In the genomic region with DNA sequence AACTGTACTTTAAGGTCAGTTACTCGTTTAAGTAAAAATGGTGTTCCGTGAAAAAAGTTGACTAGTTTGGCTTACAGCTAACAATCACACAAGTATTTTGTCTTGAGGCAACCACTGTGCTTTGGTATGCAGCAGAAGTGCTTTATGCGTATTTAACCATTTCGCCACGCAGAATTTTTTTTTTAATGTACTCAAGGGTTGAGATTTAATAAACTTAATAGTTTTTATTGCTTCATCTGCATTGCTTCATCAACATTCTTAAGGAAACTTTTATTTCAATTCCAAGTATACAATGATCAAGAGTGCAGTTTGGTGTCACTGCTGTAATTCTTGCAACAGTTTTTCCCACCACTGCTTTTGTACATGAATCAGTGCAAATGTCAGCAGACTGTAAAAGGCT, we compare ENCODE assay signal across 25 cellular contexts.
DNase-seq lines count a peak whose midpoint lies in the region; ATAC-seq and TF ChIP-seq lines count a peak whose summit lies in the region.
"Had no signal": no experiment of that assay in that cellular context is flagged by ENCODE, and none has a peak within 500 bp of the region (broad histone marks: within the 10 kb centered on the region; RNA-seq: fewer than 3 reads in every experiment).

No MANE protein-coding gene starts in this region.

- no peaks in the 10 kb centered on the region for H3K27me3 Mint-ChIP-seq in WTC11 (ENCODE audit: low read depth)

- H3K27ac ChIP-seq in sigmoid colon, result peak overlapping the region in 3 of 4 donors; percentile 68 to 73 (median 68)
- no peak overlapping the region for H3K27ac ChIP-seq in gastroesophageal sphincter
- H3K27ac ChIP-seq: body of pancreas, suprapubic skin had no signal

- intact Hi-C loops in sigmoid colon (cut with DNase I), result loop anchor here (2.0 to 5.0 kb wide), 2 partner anchors 32 to 87 kb away; no protein-coding TSS in a partner anchor

- H3K9me3 Mint-ChIP-seq in WTC11, result peaks cover 20% of the 10 kb centered on the region

- H3K27me3 ChIP-seq in BJ (ENCODE audit: control insufficient read depth, insufficient read depth, low read length) (no peaks in the 10 kb centered on the region), sigmoid colon (no peaks in the 10 kb centered on the region), gastroesophageal sphincter (no peaks in the 10 kb centered on the region)
- H3K27me3 ChIP-seq: body of pancreas, suprapubic skin had no signal

- H3K4me1 Mint-ChIP-seq in WTC11, result peaks cover 45% of the 10 kb centered on the region

- TF ChIP-seq CTCF in BJ (IDR thresholded peaks at IDR 0.05; ENCODE audit: insufficient read depth, low read depth, low read length) (no peak), WTC11 (IDR thresholded peaks at IDR 0.05) (no peak), sigmoid colon (IDR thresholded peaks at IDR 0.05) (no peak), gastroesophageal sphincter (IDR thresholded peaks at IDR 0.05) (no peak)

- DNase-seq in BJ (ENCODE audit: low read depth) (peak; percentile 62), WTC11 (ENCODE audit: low spot score) (no peak), fibroblast of the conjunctiva (ENCODE audit: low read depth) (peak; percentile 36), sigmoid colon (no peak), A172 (ENCODE audit: low spot score) (no peak)
- DNase-seq: activated CD4-positive, CD25-positive, alpha-beta regulatory T cell treated with anti-CD3 and anti-CD28 coated beads, Interleukin-2, amount 50 U/mL, for 72 hours; activated CD8-positive, alpha-beta T cell treated with anti-CD3 and anti-CD28 coated beads for 36 hours; activated effector memory CD4-positive, alpha-beta T cell treated with anti-CD3 and anti-CD28 coated beads, Interleukin-2, amount 50 U/mL, for 16 hours; body of pancreas; CD8-positive, alpha-beta T cell; DMS153; effector CD8-positive, alpha-beta T cell; GDM1; heart left ventricle; KG1; NCI-H1436 treated with DMSO at 0.1 percent for 48 hours; NCI-H510A treated with DMSO at 0.1 percent for 48 hours; SIG-M5; T-cell had no signal

- TF ChIP-seq POLR2A in sigmoid colon (IDR thresholded peaks at IDR 0.05) (no peak), gastroesophageal sphincter (IDR thresholded peaks at IDR 0.05) (no peak)

- H3K4me1 ChIP-seq in sigmoid colon (peaks cover 0 to 53% (median 48%) of the 10 kb centered on the region in 4 donors), gastroesophageal sphincter (peaks cover 2 to 48% (median 8%) of the 10 kb centered on the region in 3 donors)

- TF ChIP-seq EP300 in sigmoid colon (IDR thresholded peaks at IDR 0.05), result no peak
- no peak for TF ChIP-seq EP300 in gastroesophageal sphincter (IDR thresholded peaks at IDR 0.05)

- ATAC-seq in WTC11 (no peak), GM21528 (IDR thresholded peaks at IDR 0.05; ENCODE audit: low FRiP score, unreplicated experiment) (no peak), HG03280 (IDR thresholded peaks at IDR 0.05; ENCODE audit: unreplicated experiment) (no peak), gastroesophageal sphincter (no peak)
- ATAC-seq: activated CD8-positive, alpha-beta T cell treated with anti-CD3 and anti-CD28 coated beads for 36 hours; body of pancreas; CD8-positive, alpha-beta T cell; Panc1; stimulated activated effector memory CD8-positive, alpha-beta T cell treated with anti-CD3 and anti-CD28 coated beads, Interleukin-12 subunit alpha, Interleukin-12 subunit beta, amount 100 ng/mL, for 72 hours; T-cell had no signal

- no peak overlapping the region for H3K4me3 Mint-ChIP-seq in WTC11
- H3K4me3 Mint-ChIP-seq: activated CD8-positive, alpha-beta T cell treated with anti-CD3 and anti-CD28 coated beads for 36 hours; CD8-positive, alpha-beta T cell; stimulated activated effector memory CD8-positive, alpha-beta T cell treated with anti-CD3 and anti-CD28 coated beads, Interleukin-12 subunit alpha, Interleukin-12 subunit beta, amount 100 ng/mL, for 72 hours; T-cell had no signal

- POLR2A ChIA-PET in BJ (lab: Charles Lee), result interaction anchor here (0.7 kb wide), 1 partner anchor 728 kb away, joined by 4 read pairs; no protein-coding TSS in a partner anchor
- POLR2A ChIA-PET in WTC11 (lab: Charles Lee), result no interaction called here

- no peak overlapping the region for H3K4me3 ChIP-seq in BJ (ENCODE audit: low read depth, low read length)
- H3K4me3 ChIP-seq in sigmoid colon, result no peak overlapping the region
- no peak overlapping the region for H3K4me3 ChIP-seq in gastroesophageal sphincter
- H3K4me3 ChIP-seq: body of pancreas, heart left ventricle, suprapubic skin had no signal

- H3K36me3 ChIP-seq in BJ (ENCODE audit: control insufficient read depth, insufficient read depth, low read length) (no peaks in the 10 kb centered on the region), sigmoid colon (no peaks in the 10 kb centered on the region), gastroesophageal sphincter (no peaks in the 10 kb centered on the region)
- H3K36me3 ChIP-seq: heart left ventricle, suprapubic skin had no signal

- H3K27ac Mint-ChIP-seq in WTC11, result 0 out of 2 replicates have a peak overlapping the region, but pooled peaks have one; percentile 69
- H3K27ac Mint-ChIP-seq: activated CD8-positive, alpha-beta T cell treated with anti-CD3 and anti-CD28 coated beads for 36 hours; CD8-positive, alpha-beta T cell; stimulated activated effector memory CD8-positive, alpha-beta T cell treated with anti-CD3 and anti-CD28 coated beads, Interleukin-12 subunit alpha, Interleukin-12 subunit beta, amount 100 ng/mL, for 72 hours; T-cell had no signal

- WGBS in sigmoid colon, 2 donors, result 78 to 86% methylated on average over 5 of the region's 5 CpGs
- WGBS in gastroesophageal sphincter (ENCODE audit: low coverage in 1 of 2), 2 donors, result 89 to 95% methylated on average over 4 to 5 of the region's 5 CpGs

- H3K36me3 Mint-ChIP-seq in WTC11, result peaks cover 19% of the 10 kb centered on the region
- H3K36me3 Mint-ChIP-seq: stimulated activated effector memory CD8-positive, alpha-beta T cell treated with anti-CD3 and anti-CD28 coated beads, Interleukin-12 subunit alpha, Interleukin-12 subunit beta, amount 100 ng/mL, for 72 hours had no signal

- CTCF ChIA-PET in BJ (lab: Yijun Ruan, JAX), result interaction anchor here (0.6 to 1.2 kb wide), 5 partner anchors 15 to 481 kb away, joined by 3 to 6 read pairs (median 3); no protein-coding TSS in a partner anchor
- CTCF ChIA-PET in WTC11 (lab: Charles Lee), result no interaction called here

- H3K9me3 ChIP-seq in sigmoid colon (peaks cover 0 to 4% (median 0%) of the 10 kb centered on the region in 4 donors), gastroesophageal sphincter (peaks cover 0 to 9% (median 0%) of the 10 kb centered on the region in 3 donors)
- H3K9me3 ChIP-seq: body of pancreas had no signal

TF ChIP-seq in WTC11, 78 proteins besides CTCF, POLR2A, EP300 and RAD21:
- TF ChIP-seq, protein P1, sequence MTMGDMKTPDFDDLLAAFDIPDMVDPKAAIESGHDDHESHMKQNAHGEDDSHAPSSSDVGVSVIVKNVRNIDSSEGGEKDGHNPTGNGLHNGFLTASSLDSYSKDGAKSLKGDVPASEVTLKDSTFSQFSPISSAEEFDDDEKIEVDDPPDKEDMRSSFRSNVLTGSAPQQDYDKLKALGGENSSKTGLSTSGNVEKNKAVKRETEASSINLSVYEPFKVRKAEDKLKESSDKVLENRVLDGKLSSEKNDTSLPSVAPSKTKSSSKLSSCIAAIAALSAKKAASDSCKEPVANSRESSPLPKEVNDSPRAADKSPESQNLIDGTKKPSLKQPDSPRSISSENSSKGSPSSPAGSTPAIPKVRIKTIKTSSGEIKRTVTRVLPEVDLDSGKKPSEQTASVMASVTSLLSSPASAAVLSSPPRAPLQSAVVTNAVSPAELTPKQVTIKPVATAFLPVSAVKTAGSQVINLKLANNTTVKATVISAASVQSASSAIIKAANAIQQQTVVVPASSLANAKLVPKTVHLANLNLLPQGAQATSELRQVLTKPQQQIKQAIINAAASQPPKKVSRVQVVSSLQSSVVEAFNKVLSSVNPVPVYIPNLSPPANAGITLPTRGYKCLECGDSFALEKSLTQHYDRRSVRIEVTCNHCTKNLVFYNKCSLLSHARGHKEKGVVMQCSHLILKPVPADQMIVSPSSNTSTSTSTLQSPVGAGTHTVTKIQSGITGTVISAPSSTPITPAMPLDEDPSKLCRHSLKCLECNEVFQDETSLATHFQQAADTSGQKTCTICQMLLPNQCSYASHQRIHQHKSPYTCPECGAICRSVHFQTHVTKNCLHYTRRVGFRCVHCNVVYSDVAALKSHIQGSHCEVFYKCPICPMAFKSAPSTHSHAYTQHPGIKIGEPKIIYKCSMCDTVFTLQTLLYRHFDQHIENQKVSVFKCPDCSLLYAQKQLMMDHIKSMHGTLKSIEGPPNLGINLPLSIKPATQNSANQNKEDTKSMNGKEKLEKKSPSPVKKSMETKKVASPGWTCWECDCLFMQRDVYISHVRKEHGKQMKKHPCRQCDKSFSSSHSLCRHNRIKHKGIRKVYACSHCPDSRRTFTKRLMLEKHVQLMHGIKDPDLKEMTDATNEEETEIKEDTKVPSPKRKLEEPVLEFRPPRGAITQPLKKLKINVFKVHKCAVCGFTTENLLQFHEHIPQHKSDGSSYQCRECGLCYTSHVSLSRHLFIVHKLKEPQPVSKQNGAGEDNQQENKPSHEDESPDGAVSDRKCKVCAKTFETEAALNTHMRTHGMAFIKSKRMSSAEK (CRISPR knock-in tag; IDR thresholded peaks at IDR 0.05; ENCODE audit: borderline replicate concordance), result no peak
- TF ChIP-seq, protein P2, sequence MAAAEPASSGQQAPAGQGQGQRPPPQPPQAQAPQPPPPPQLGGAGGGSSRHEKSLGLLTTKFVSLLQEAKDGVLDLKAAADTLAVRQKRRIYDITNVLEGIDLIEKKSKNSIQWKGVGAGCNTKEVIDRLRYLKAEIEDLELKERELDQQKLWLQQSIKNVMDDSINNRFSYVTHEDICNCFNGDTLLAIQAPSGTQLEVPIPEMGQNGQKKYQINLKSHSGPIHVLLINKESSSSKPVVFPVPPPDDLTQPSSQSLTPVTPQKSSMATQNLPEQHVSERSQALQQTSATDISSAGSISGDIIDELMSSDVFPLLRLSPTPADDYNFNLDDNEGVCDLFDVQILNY (CRISPR knock-in tag; IDR thresholded peaks at IDR 0.05), result no peak
- TF ChIP-seq ZNF263 (CRISPR knock-in tag; IDR thresholded peaks at IDR 0.05; ENCODE audit: low read depth), result no peak
- TF ChIP-seq ESRRA (CRISPR knock-in tag; IDR thresholded peaks at IDR 0.05; ENCODE audit: borderline replicate concordance), result no peak
- no peak for TF ChIP-seq TP53 (CRISPR knock-in tag; IDR thresholded peaks at IDR 0.05)
- TF ChIP-seq, protein P3, sequence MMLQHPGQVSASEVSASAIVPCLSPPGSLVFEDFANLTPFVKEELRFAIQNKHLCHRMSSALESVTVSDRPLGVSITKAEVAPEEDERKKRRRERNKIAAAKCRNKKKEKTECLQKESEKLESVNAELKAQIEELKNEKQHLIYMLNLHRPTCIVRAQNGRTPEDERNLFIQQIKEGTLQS (CRISPR knock-in tag; conservative IDR thresholded peaks at IDR 0.05), result no peak

Comparison
In these comparisons a context has a peak if more than half of its experiments do, and no peak if none do; other contexts are left out.
1. DNase-seq: peak in BJ (single experiment) and fibroblast of the conjunctiva (single experiment); none in WTC11 (single experiment), sigmoid colon (single experiment) and A172 (single experiment).
2. H3K27ac ChIP-seq: peak in sigmoid colon (3 of 4); none in gastroesophageal sphincter (0 of 4).